ENCODE assay signal across 8 cellular contexts in the genomic region with DNA sequence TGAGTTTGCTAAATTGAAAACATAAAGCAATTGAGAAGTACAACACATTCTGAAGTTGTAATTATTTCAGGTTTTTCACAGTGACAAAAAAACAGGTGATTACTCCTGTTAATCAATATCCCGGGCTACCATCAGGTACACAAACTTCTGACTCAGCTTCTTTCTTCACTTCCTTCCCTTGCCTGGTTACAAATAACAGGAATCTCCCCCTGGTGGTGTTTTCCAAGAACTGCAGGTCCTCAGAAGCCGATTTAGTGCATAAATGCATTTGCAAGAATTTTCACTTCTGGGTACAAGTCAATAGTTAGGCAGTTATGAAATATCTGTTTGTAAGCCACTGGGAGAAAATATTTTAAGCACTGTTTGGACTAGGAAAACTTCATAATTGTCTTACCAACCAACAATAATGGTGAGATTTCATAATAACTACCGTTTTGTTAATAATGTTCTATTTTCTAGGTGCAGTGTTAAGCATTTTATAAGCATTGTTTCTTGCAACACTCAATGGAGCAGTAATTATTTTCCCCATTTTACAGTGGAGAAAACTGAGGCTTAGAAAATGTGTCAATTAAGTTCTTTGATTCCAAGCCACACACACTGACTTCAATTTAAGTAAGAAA. TPM values are rescaled to one million over a fixed set of nuclear protein-coding genes. Genes with fewer than 3 reads are reported as not detected.
DNase-seq lines count a peak whose midpoint lies in the region; ATAC-seq and TF ChIP-seq lines count a peak whose summit lies in the region.

No MANE protein-coding gene starts in this region.

- no peak overlapping the region for H3K9ac ChIP-seq in neural progenitor cell
- H3K9ac ChIP-seq in subcutaneous abdominal adipose tissue (ENCODE audit: low read length in 5 of 5), result no peak overlapping the region

- H3K4me1 ChIP-seq in Panc1 (ENCODE audit: control insufficient read depth, insufficient read depth, low read length), result no peaks in the 10 kb centered on the region
- H3K4me1 ChIP-seq in neural progenitor cell, result no peaks in the 10 kb centered on the region
- peaks cover 0 to 23% (median 4%) of the 10 kb centered on the region in 5 donors for H3K4me1 ChIP-seq in subcutaneous abdominal adipose tissue (ENCODE audit: control insufficient read depth in 5 of 5, insufficient read depth in 5 of 5, low read length in 5 of 5)

- no peak overlapping the region for H3K27ac Mint-ChIP-seq in activated T-cell treated with anti-CD3 and anti-CD28 coated beads, Interleukin-2, amount 50 U/mL, for 24 hours
- H3K27ac Mint-ChIP-seq in neural progenitor cell, result no peak overlapping the region

- no peak overlapping the region for H2AFZ ChIP-seq in neural progenitor cell (replicated peaks)

- H3K27me3 ChIP-seq in Panc1 (ENCODE audit: control insufficient read depth, insufficient read depth, low read length) (no peaks in the 10 kb centered on the region), neural progenitor cell (no peaks in the 10 kb centered on the region), subcutaneous abdominal adipose tissue (ENCODE audit: control insufficient read depth in 5 of 5, insufficient read depth in 4 of 5, low read length in 5 of 5) (no peaks in the 10 kb centered on the region)

- DNase-seq in GM10248 (ENCODE audit: extremely low spot score) (peak; percentile 59), Kasumi-1 (lab: John Stamatoyannopoulos, UW) (peak; percentile 91 to 93), Panc1 (ENCODE audit: low read depth, low spot score) (peak; percentile 75), fibroblast of gingiva (ENCODE audit: low read depth) (peak; percentile 80), neural progenitor cell (ENCODE audit: low spot score) (peak; percentile 87)
- DNase-seq in activated T-cell treated with anti-CD3 and anti-CD28 coated beads, Interleukin-2, amount 50 U/mL, for 24 hours, result peak; percentile 51

- in situ Hi-C loops in Panc1 (cut with HindIII; ENCODE audit: low pct_unique_long_range_greater_than_20kb, low sequenced_read_pairs), result no loop called here

- intact Hi-C loops in Panc1 (cut with micrococcal nuclease; ENCODE audit: unreplicated experiment), result loop anchor here (1.0 to 10.0 kb wide), 2 partner anchors 93 to 252 kb away; no protein-coding TSS in a partner anchor

- TF ChIP-seq CTCF in GM10248 (IDR thresholded peaks at IDR 0.05; ENCODE audit: control extremely low read depth, extremely low read depth, low read depth, missing control alignments) (peak; percentile 74), Panc1 (IDR thresholded peaks at IDR 0.05) (peak; percentile 81; the same call in 1 of the 2 replicates), neural progenitor cell (IDR thresholded peaks at IDR 0.05) (peak; percentile 91)

- H3K9me3 Mint-ChIP-seq in activated T-cell treated with anti-CD3 and anti-CD28 coated beads, Interleukin-2, amount 50 U/mL, for 24 hours, result no peaks in the 10 kb centered on the region
- no peaks in the 10 kb centered on the region for H3K9me3 Mint-ChIP-seq in neural progenitor cell

- H3K9me3 ChIP-seq in Panc1 (ENCODE audit: control insufficient read depth, insufficient read depth, low read depth, low read length) (no peaks in the 10 kb centered on the region), neural progenitor cell (ENCODE audit: low read depth) (no peaks in the 10 kb centered on the region), subcutaneous abdominal adipose tissue (ENCODE audit: control insufficient read depth in 5 of 5, low read length in 5 of 5) (no peaks in the 10 kb centered on the region)

- ATAC-seq in Panc1, result peak; percentile 85; the same call in 1 of the 2 replicates
- ATAC-seq in HG03025 (IDR thresholded peaks at IDR 0.05; ENCODE audit: low FRiP score, unreplicated experiment), result no peak

- H3K79me2 ChIP-seq in neural progenitor cell (ENCODE audit: low read depth), result no peaks in the 10 kb centered on the region

- no peaks in the 10 kb centered on the region for H3F3A ChIP-seq in neural progenitor cell (ENCODE audit: low read depth)

- no TSS peak for BruUV-seq in Panc1 (replicated peaks; lab: Mats Ljungman, UMichigan)

- H3K4me2 ChIP-seq in neural progenitor cell, result no peak overlapping the region

- peaks cover 7% of the 10 kb centered on the region; the same call in 1 of the 2 replicates for H3K36me3 ChIP-seq in Panc1 (ENCODE audit: control insufficient read depth, insufficient read depth, low read length)
- H3K36me3 ChIP-seq in neural progenitor cell, result no peaks in the 10 kb centered on the region
- H3K36me3 ChIP-seq in subcutaneous abdominal adipose tissue (ENCODE audit: control insufficient read depth in 5 of 5, insufficient read depth in 5 of 5, low read length in 5 of 5), result peaks cover 19 to 50% (median 25%) of the 10 kb centered on the region in 5 donors

- H3K36me3 Mint-ChIP-seq in activated T-cell treated with anti-CD3 and anti-CD28 coated beads, Interleukin-2, amount 50 U/mL, for 24 hours (ENCODE audit: low read depth), result peaks cover 10% of the 10 kb centered on the region
- H3K36me3 Mint-ChIP-seq in neural progenitor cell, result no peaks in the 10 kb centered on the region

- no peak overlapping the region for H3K27ac ChIP-seq in Panc1 (ENCODE audit: low read length)
- H3K27ac ChIP-seq in neural progenitor cell, result no peak overlapping the region
- peak overlapping the region; percentile 39 for H3K27ac ChIP-seq in subcutaneous abdominal adipose tissue (ENCODE audit: low read depth, low read length)

- H3K4me1 Mint-ChIP-seq in activated T-cell treated with anti-CD3 and anti-CD28 coated beads, Interleukin-2, amount 50 U/mL, for 24 hours (ENCODE audit: low read depth), result peaks cover 4% of the 10 kb centered on the region
- no peaks in the 10 kb centered on the region for H3K4me1 Mint-ChIP-seq in neural progenitor cell

- H3K4me3 ChIP-seq in Panc1 (ENCODE audit: low read depth in 2 of 2, low read length in 2 of 2) (no peak overlapping the region), neural progenitor cell (no peak overlapping the region), subcutaneous abdominal adipose tissue (ENCODE audit: low read depth in 1 of 5, low read length in 5 of 5) (no peak overlapping the region)

- CTCF ChIA-PET in GM10248 (lab: Yijun Ruan, JAX), result interaction anchor here (0.7 to 14.4 kb wide), 38 partner anchors 8 to 399 kb away, joined by 3 to 351 read pairs (median 5); partner anchors contain the start of genes ANXA4 and GMCL1
- CTCF ChIA-PET in Panc1 (lab: Charles Lee), result interaction anchor here (0.6 to 5.8 kb wide), 3 partner anchors 73 to 92 kb away, joined by 3 to 89 read pairs (median 4); no protein-coding TSS in a partner anchor

- no peaks in the 10 kb centered on the region for H3K27me3 Mint-ChIP-seq in activated T-cell treated with anti-CD3 and anti-CD28 coated beads, Interleukin-2, amount 50 U/mL, for 24 hours
- peaks cover 3% of the 10 kb centered on the region for H3K27me3 Mint-ChIP-seq in neural progenitor cell (ENCODE audit: insufficient read depth, low read depth)

- POLR2A ChIA-PET in GM10248 (lab: Yijun Ruan, JAX), result no interaction called here
- POLR2A ChIA-PET in Panc1 (lab: Charles Lee), result no interaction called here

- no peaks in the 10 kb centered on the region for H4K20me1 ChIP-seq in neural progenitor cell (ENCODE audit: low read depth)

- no peak overlapping the region for H3K4me3 Mint-ChIP-seq in activated T-cell treated with anti-CD3 and anti-CD28 coated beads, Interleukin-2, amount 50 U/mL, for 24 hours
- H3K4me3 Mint-ChIP-seq in neural progenitor cell, result no peak overlapping the region

RNA-seq across cellular contexts. Expression of gene GMCL1, which starts 12.4 kb away (rescaled TPM):
- 13.2 TPM for total RNA-seq in Panc1 (2021; ENCODE audit: unreplicated experiment)
- 24.8 TPM for polyA plus RNA-seq in Panc1 (2012; ENCODE audit: insufficient read length)
- 16.2 and 23.1 TPM in 2 replicates for total RNA-seq in neural progenitor cell (ENCODE audit: low replicate concordance)
